In genomic region chr13:36297259-36297599, GRCh38 we compare ENCODE assay signal across 8 cellular contexts. TPM values are rescaled to one million over a fixed set of nuclear protein-coding genes. Genes with fewer than 3 reads are reported as not detected.
A peak's percentile ranks its signal among the peaks of the same experiment; 100 is the strongest.
DNase-seq lines count a peak whose midpoint lies in the region; ATAC-seq, FAIRE-seq and TF ChIP-seq lines count a peak whose summit lies in the region.

No MANE protein-coding gene starts in this region.

- peaks cover 13% of the 10 kb centered on the region for H3K4me1 Mint-ChIP-seq in stimulated activated memory B cell treated with anti-CD40 and anti-IgM and Interleukin-4, amounts not matched to agents 10 μg/mL and 1 μg/mL and 100 μg/mL, for 72 hours

- H3K4me3 ChIP-seq in A549 (peak overlapping the region; percentile 62), iPS-18c (ENCODE audit: insufficient read depth, low read depth, low read length) (peak overlapping the region; percentile 63)

- peak overlapping the region; percentile 50 for H3K27ac Mint-ChIP-seq in stimulated activated memory B cell treated with anti-CD40 and anti-IgM and Interleukin-4, amounts not matched to agents 10 μg/mL and 1 μg/mL and 100 μg/mL, for 72 hours

- CTCF ChIA-PET in A549 (lab: Yijun Ruan, JAX): interaction anchor here (1.0 kb wide), 1 partner anchor 14 kb away, joined by 3 read pairs; no protein-coding TSS in a partner anchor

- TF ChIP-seq RAD21 in A549 (conservative IDR thresholded peaks at IDR 0.05 in 1 of 2, IDR thresholded peaks at IDR 0.05 in 1 of 2): no peak

- no peaks in the 10 kb centered on the region for H3K9me3 Mint-ChIP-seq in stimulated activated memory B cell treated with anti-CD40 and anti-IgM and Interleukin-4, amounts not matched to agents 10 μg/mL and 1 μg/mL and 100 μg/mL, for 72 hours

- ATAC-seq in A549: peak; percentile 77 to 80
- peak; percentile 67 for ATAC-seq in GM18868 (IDR thresholded peaks at IDR 0.05; ENCODE audit: unreplicated experiment)
- ATAC-seq in HG03565 (IDR thresholded peaks at IDR 0.05; ENCODE audit: unreplicated experiment): peak; percentile 52
- no peak for ATAC-seq in stimulated activated memory B cell treated with anti-CD40 and anti-IgM and Interleukin-4, amounts not matched to agents 10 μg/mL and 1 μg/mL and 100 μg/mL, for 72 hours
- no peak for ATAC-seq in GM19455 (IDR thresholded peaks at IDR 0.05; ENCODE audit: unreplicated experiment)

- TF ChIP-seq CTCF in A549 (IDR thresholded peaks at IDR 0.05): no peak

- H3K9me3 ChIP-seq in A549 (no peaks in the 10 kb centered on the region), iPS-18c (ENCODE audit: control insufficient read depth, insufficient read depth, low read length) (no peaks in the 10 kb centered on the region)

- H3K27me3 Mint-ChIP-seq in stimulated activated memory B cell treated with anti-CD40 and anti-IgM and Interleukin-4, amounts not matched to agents 10 μg/mL and 1 μg/mL and 100 μg/mL, for 72 hours: peaks cover 42% of the 10 kb centered on the region

- POLR2A ChIA-PET in A549 (lab: Yijun Ruan, JAX): no interaction called here

- H3K4me3 Mint-ChIP-seq in stimulated activated memory B cell treated with anti-CD40 and anti-IgM and Interleukin-4, amounts not matched to agents 10 μg/mL and 1 μg/mL and 100 μg/mL, for 72 hours: peak overlapping the region; percentile 82

- peak overlapping the region; percentile 86 for H3K4me2 ChIP-seq in A549

- H3K4me1 ChIP-seq in A549: 0 out of 3 replicates have a peak, but pooled peaks cover 4% of the 10 kb centered on the region

- peaks cover 5% of the 10 kb centered on the region for H3K36me3 Mint-ChIP-seq in stimulated activated memory B cell treated with anti-CD40 and anti-IgM and Interleukin-4, amounts not matched to agents 10 μg/mL and 1 μg/mL and 100 μg/mL, for 72 hours

- no peak for FAIRE-seq in A549 (lab: Jason Lieb, UNC)

- 4% methylated on average over 7 of the region's 11 CpGs for WGBS in A549 (ENCODE audit: missing lambda C conversion rate)

- TF ChIP-seq EP300 in A549 (IDR thresholded peaks at IDR 0.05): no peak

- DNase-seq in A549 (ENCODE audit: low read depth in 1 of 2, low spot score in 1 of 2) (peak; percentile 7 to 24), amniotic epithelial cell (ENCODE audit: low read depth) (peak; percentile 42), mesenteric fat pad (ENCODE audit: low spot score) (no peak)

- no peak for TF ChIP-seq POLR2A in A549 (IDR thresholded peaks at IDR 0.05; ENCODE audit: low read length)

- peak overlapping the region; percentile 71 to 87 for H3K27ac ChIP-seq in A549

TF ChIP-seq in A549, 52 proteins besides CTCF, POLR2A, EP300 and RAD21:
- TF ChIP-seq HOXB13 (CRISPR knock-in tag; IDR thresholded peaks at IDR 0.05; ENCODE audit: low read depth) (no peak), EHF (CRISPR knock-in tag; IDR thresholded peaks at IDR 0.05) (no peak), CHD4 (IDR thresholded peaks at IDR 0.05; ENCODE audit: borderline replicate concordance) (no peak), PBX3 (IDR thresholded peaks at IDR 0.05) (no peak), ZNF302 (CRISPR knock-in tag; IDR thresholded peaks at IDR 0.05) (no peak), CHD2 (IDR thresholded peaks at IDR 0.05; ENCODE audit: low read length, partially characterized antibody) (no peak), BHLHE40 (IDR thresholded peaks at IDR 0.05; ENCODE audit: low read depth, low read length) (no peak), ELK1 (IDR thresholded peaks at IDR 0.05; ENCODE audit: low read depth, low read length) (no peak), HOXA7 (CRISPR knock-in tag; IDR thresholded peaks at IDR 0.05) (no peak), TFCP2L1 (CRISPR knock-in tag; IDR thresholded peaks at IDR 0.05) (no peak), SMC3 (IDR thresholded peaks at IDR 0.05) (no peak), NFE2L2 (conservative IDR thresholded peaks at IDR 0.05; ENCODE audit: low read length) (no peak), RARB (CRISPR knock-in tag; IDR thresholded peaks at IDR 0.05) (no peak), HMGXB4 (CRISPR knock-in tag; IDR thresholded peaks at IDR 0.05; ENCODE audit: borderline replicate concordance) (no peak), BCL3 (IDR thresholded peaks at IDR 0.05) (no peak), HEYL (CRISPR knock-in tag; IDR thresholded peaks at IDR 0.05) (no peak), MAX (IDR thresholded peaks at IDR 0.05) (no peak), MYC (IDR thresholded peaks at IDR 0.05; ENCODE audit: borderline replicate concordance, low read length) (no peak)
TF ChIP-seq in A549: peak in this region for 0.

RNA-seq across cellular contexts. Expression of gene CCDC169, which starts 0.4 kb away (rescaled TPM):
- polyA plus RNA-seq in A549 (2011; rRNA removed) (1.4 and 2.0 TPM in 2 replicates), A549 (2017; fragmentation: RNase III; extraction: RNeasy Plus Mini Kit Qiagen cat#74134 plus additional on column Dnase treatment) (1.0 to 1.7 TPM (median 1.3 TPM) in 3 replicates)
- polyA plus RNA-seq in A549 (2012; cell fraction: cytosol; rRNA removed): 0.22 and 0.29 TPM in 2 replicates
- polyA plus RNA-seq in A549 (2012; cell fraction: nucleus; rRNA removed): 0.08 TPM in 1 of 2 replicates, not detected in the other
- 0.50 and 0.68 TPM in 2 replicates for polyA minus RNA-seq in A549 (2011; rRNA and poly(A)+ RNA removed)
- total RNA-seq in mesenteric fat pad: 0.48 TPM

RNA-seq across cellular contexts. Expression of gene SPART, which starts 49.0 kb away (rescaled TPM):
- polyA plus RNA-seq in A549 (2011; rRNA removed): 36.8 and 37.0 TPM in 2 replicates
- 10.7 and 12.1 TPM in 2 replicates for polyA plus RNA-seq in A549 (2012; cell fraction: cytosol; rRNA removed)
- 8.8 and 9.9 TPM in 2 replicates for polyA plus RNA-seq in A549 (2012; cell fraction: nucleus; rRNA removed)
- polyA plus RNA-seq in A549 (2017; fragmentation: RNase III; extraction: RNeasy Plus Mini Kit Qiagen cat#74134 plus additional on column Dnase treatment): 33.9 to 40.2 TPM (median 34.3 TPM) in 3 replicates
- 16.4 and 17.4 TPM in 2 replicates for polyA minus RNA-seq in A549 (2011; rRNA and poly(A)+ RNA removed)
- total RNA-seq in mesenteric fat pad: 101 TPM

Comparison
In these comparisons a context has a peak if more than half of its experiments do, and no peak if none do; other contexts are left out.
1. ATAC-seq: peak in A549 (2 of 2), GM18868 (single experiment) and HG03565 (single experiment); none in stimulated activated memory B cell treated with anti-CD40 and anti-IgM and Interleukin-4, amounts not matched to agents 10 μg/mL and 1 μg/mL and 100 μg/mL, for 72 hours (single experiment) and GM19455 (single experiment).